16 cellular contexts compared by ENCODE assay signal in genomic region chr2:144496067-144496466, GRCh38. TPM values are rescaled to one million over a fixed set of nuclear protein-coding genes. Genes with fewer than 3 reads are reported as not detected.
DNase-seq lines count a peak whose midpoint lies in the region; ATAC-seq and TF ChIP-seq lines count a peak whose summit lies in the region.
"Had no signal": no experiment of that assay in that cellular context is flagged by ENCODE, and none has a peak within 500 bp of the region (broad histone marks: within the 10 kb centered on the region; RNA-seq: fewer than 3 reads in every experiment).

No MANE protein-coding gene starts in this region.

- no peak for ATAC-seq in activated T-cell treated with anti-CD3 and anti-CD28 coated beads, Interleukin-2, amount 50 U/mL, for 72 hours (replicated peaks in 1 of 2)
- no peak for ATAC-seq in activated T-cell treated with anti-CD3 and anti-CD28 coated beads, Interleukin-2, amount 50 U/mL, for 4 hours
- ATAC-seq: stimulated activated naive CD8-positive, alpha-beta T cell treated with anti-CD3 and anti-CD28 coated beads, Interleukin-15, Interleukin-2, amounts not matched to agents 100 U/mL and 50 U/mL, for 24 hours had no signal

- no peaks in the 10 kb centered on the region for H3K9me3 Mint-ChIP-seq in activated T-cell treated with anti-CD3 and anti-CD28 coated beads, Interleukin-2, amount 50 U/mL, for 72 hours
- no peaks in the 10 kb centered on the region for H3K9me3 Mint-ChIP-seq in activated T-cell treated with anti-CD3 and anti-CD28 coated beads, Interleukin-2, amount 50 U/mL, for 4 hours
- H3K9me3 Mint-ChIP-seq in osteocyte (ENCODE audit: unreplicated experiment), result no peaks in the 10 kb centered on the region

- H3K4me1 ChIP-seq in uterus, result no peaks in the 10 kb centered on the region
- H3K4me1 ChIP-seq: breast epithelium had no signal

- H3K4me3 Mint-ChIP-seq in activated T-cell treated with anti-CD3 and anti-CD28 coated beads, Interleukin-2, amount 50 U/mL, for 72 hours, result peak overlapping the region in 1 of 2 donors; percentile 5
- H3K4me3 Mint-ChIP-seq in activated T-cell treated with anti-CD3 and anti-CD28 coated beads, Interleukin-2, amount 50 U/mL, for 4 hours, result no peak overlapping the region
- H3K4me3 Mint-ChIP-seq in osteocyte (ENCODE audit: unreplicated experiment), result peak overlapping the region; percentile 5

- TF ChIP-seq CTCF in fibroblast of the aortic adventitia (IDR thresholded peaks at IDR 0.05; ENCODE audit: insufficient read depth, low read length) (no peak), osteocyte (IDR thresholded peaks at IDR 0.05) (no peak), uterus (IDR thresholded peaks at IDR 0.05) (no peak)

- H3K4me3 ChIP-seq in fibroblast of the aortic adventitia (ENCODE audit: low read depth, low read length) (no peak overlapping the region), uterus (no peak overlapping the region)
- H3K4me3 ChIP-seq: breast epithelium had no signal

- H3K27ac ChIP-seq in uterus, result peak overlapping the region; percentile 3 to 41

- H3K27ac Mint-ChIP-seq in activated T-cell treated with anti-CD3 and anti-CD28 coated beads, Interleukin-2, amount 50 U/mL, for 72 hours, result peak overlapping the region; percentile 22
- H3K27ac Mint-ChIP-seq in osteocyte (ENCODE audit: unreplicated experiment), result peak overlapping the region; percentile 53

- DNase-seq in activated T-cell treated with anti-CD3 and anti-CD28 coated beads, Interleukin-2, amount 50 U/mL, for 72 hours, result no peak
- DNase-seq in activated T-cell treated with anti-CD3 and anti-CD28 coated beads, Interleukin-2, amount 50 U/mL, for 4 hours, result no peak
- peak; percentile 15 for DNase-seq in fibroblast of the aortic adventitia (ENCODE audit: low read depth)
- DNase-seq in osteocyte (ENCODE audit: extremely low spot score, unreplicated experiment), result no peak
- no peak for DNase-seq in uterus
- no peak for DNase-seq in middle frontal gyrus (ENCODE audit: extremely low spot score, low spot score)
- DNase-seq in foreskin melanocyte, result no peak
- no peak for DNase-seq in KG1 (lab: John Stamatoyannopoulos, UW)
- DNase-seq: 8988T; activated CD4-positive, alpha-beta T cell treated with anti-CD3 and anti-CD28 coated beads, Interleukin-2, amount 50 U/mL, for 1 hour; activated gamma-delta T cell treated with Interleukin-2 at 50 U/mL for 16 hours; NCI-H1048; NCI-H2227 treated with DMSO at 0.1 percent for 48 hours; stimulated activated CD4-positive, alpha-beta T cell treated with anti-CD3 and anti-CD28 coated beads, Interleukin-4, amount 100 ng/mL, for 4 hours; stimulated activated naive CD8-positive, alpha-beta T cell treated with anti-CD3 and anti-CD28 coated beads, Interleukin-15, Interleukin-2, amounts not matched to agents 100 U/mL and 50 U/mL, for 24 hours had no signal

- no peaks in the 10 kb centered on the region for H3K9me3 ChIP-seq in uterus
- H3K9me3 ChIP-seq: breast epithelium had no signal

- H3K36me3 ChIP-seq in uterus, result no peaks in the 10 kb centered on the region
- H3K36me3 ChIP-seq: breast epithelium had no signal

- peaks cover 6% of the 10 kb centered on the region for H3K27me3 Mint-ChIP-seq in activated T-cell treated with anti-CD3 and anti-CD28 coated beads, Interleukin-2, amount 50 U/mL, for 72 hours (ENCODE audit: low read depth)
- no peaks in the 10 kb centered on the region for H3K27me3 Mint-ChIP-seq in activated T-cell treated with anti-CD3 and anti-CD28 coated beads, Interleukin-2, amount 50 U/mL, for 4 hours (ENCODE audit: low read depth)
- H3K27me3 Mint-ChIP-seq in osteocyte (ENCODE audit: unreplicated experiment), result no peaks in the 10 kb centered on the region

- intact Hi-C loops in uterus (cut with DNase I; ENCODE audit: low total_unique reads), result no loop called here

- no peaks in the 10 kb centered on the region for H3K27me3 ChIP-seq in uterus
- H3K27me3 ChIP-seq: breast epithelium had no signal

- no peak for TF ChIP-seq POLR2A in uterus (IDR thresholded peaks at IDR 0.05)

- H3K36me3 Mint-ChIP-seq in activated T-cell treated with anti-CD3 and anti-CD28 coated beads, Interleukin-2, amount 50 U/mL, for 72 hours (ENCODE audit: insufficient read depth in 2 of 2), result peaks cover 0 to 3% of the 10 kb centered on the region in 2 donors
- peaks cover 4% of the 10 kb centered on the region for H3K36me3 Mint-ChIP-seq in activated T-cell treated with anti-CD3 and anti-CD28 coated beads, Interleukin-2, amount 50 U/mL, for 4 hours (ENCODE audit: insufficient read depth)
- H3K36me3 Mint-ChIP-seq in osteocyte (ENCODE audit: unreplicated experiment), result peaks cover 34% of the 10 kb centered on the region

- peaks cover 28% of the 10 kb centered on the region for H3K4me1 Mint-ChIP-seq in activated T-cell treated with anti-CD3 and anti-CD28 coated beads, Interleukin-2, amount 50 U/mL, for 72 hours (ENCODE audit: low read depth)
- H3K4me1 Mint-ChIP-seq in activated T-cell treated with anti-CD3 and anti-CD28 coated beads, Interleukin-2, amount 50 U/mL, for 4 hours (ENCODE audit: low read depth), result peaks cover 35% of the 10 kb centered on the region
- peaks cover 48% of the 10 kb centered on the region for H3K4me1 Mint-ChIP-seq in osteocyte (ENCODE audit: unreplicated experiment)

RNA-seq across cellular contexts. Expression of gene ZEB2, which starts 23.9 kb away (rescaled TPM):
- total RNA-seq in activated T-cell treated with anti-CD3 and anti-CD28 coated beads, Interleukin-2, amount 50 U/mL, for 72 hours, result 10 to 100 TPM; 22.5 to 58.2 TPM
- 10 to 100 TPM; 14.4 to 35.9 (median 25.1) TPM for total RNA-seq in activated T-cell treated with anti-CD3 and anti-CD28 coated beads, Interleukin-2, amount 50 U/mL, for 4 hours
- 104 and 129 TPM in 2 replicates for total RNA-seq in fibroblast of the aortic adventitia (ENCODE audit: low replicate concordance)
- total RNA-seq in osteocyte, result 126 and 139 TPM in 2 replicates
- 100 to 1,000 TPM in 3 of 4 donors, 10 to 100 TPM in 1; 35.9 to 177 (median 120) TPM for total RNA-seq in uterus
